ENCODE assay signal across 8 cellular contexts in the genomic region with DNA sequence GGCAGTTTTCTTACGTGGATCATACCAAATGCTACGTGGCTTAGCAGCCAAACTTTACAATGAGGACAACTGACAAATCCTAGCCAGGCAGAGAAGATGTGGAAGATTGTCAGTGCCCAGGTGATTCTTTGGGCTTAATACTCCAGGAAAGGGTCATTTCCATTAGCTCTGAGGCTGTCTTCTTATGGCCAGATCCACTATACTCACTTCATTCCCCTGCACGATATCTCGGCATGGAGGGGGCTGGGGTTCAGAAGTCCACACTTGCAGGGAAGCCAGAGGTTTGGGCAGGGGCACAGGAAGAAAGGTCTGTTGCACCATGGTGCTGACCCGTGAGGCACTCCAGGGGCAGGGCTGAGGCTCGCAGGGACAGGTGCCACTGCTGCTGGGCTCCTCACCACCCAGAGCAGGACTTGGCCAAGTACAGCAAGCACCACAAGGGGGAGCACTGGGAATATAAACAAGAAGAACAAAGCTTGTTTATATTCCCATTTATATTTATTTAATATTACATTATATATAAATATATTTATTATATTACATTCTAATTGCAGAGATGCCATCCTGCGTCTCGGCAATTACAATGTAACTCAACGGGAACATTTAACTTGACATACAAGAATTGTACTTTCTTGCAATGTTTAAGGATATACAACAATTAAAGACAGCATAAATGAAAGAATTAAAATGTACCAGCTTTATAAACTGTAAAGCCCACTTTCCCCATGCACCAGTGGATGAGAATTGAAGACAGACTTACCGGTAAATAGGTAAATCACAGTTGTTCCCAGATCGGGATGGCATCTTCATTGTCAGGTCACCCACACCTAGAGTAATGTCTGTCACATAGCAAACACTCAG. TPM values are rescaled to one million over a fixed set of nuclear protein-coding genes. Genes with fewer than 3 reads are reported as not detected.
DNase-seq lines count a peak whose midpoint lies in the region; ATAC-seq, FAIRE-seq and TF ChIP-seq lines count a peak whose summit lies in the region.

No MANE protein-coding gene starts in this region.

- no peak overlapping the region for H3K27ac ChIP-seq in RWPE1
- H3K27ac ChIP-seq in thoracic aorta, result no peak overlapping the region

- H3K27ac Mint-ChIP-seq in activated T-helper 1 cell treated with anti-CD3 and anti-CD28 coated beads, Interleukin-12 subunit alpha, Interleukin-12 subunit beta, Interleukin-2, Interleukin-4 antibody, amounts not matched to agents 30 ng/mL and 10 ng/mL and 1 ng/mL, durations not matched to agents 14 hours and 24 hours and 36 hours, result no peak overlapping the region

- DNase-seq in NCI-H1436 (lab: John Stamatoyannopoulos, UW) (peak; percentile 53), NCI-H1436 treated with DMSO at 0.1 percent for 48 hours (lab: John Stamatoyannopoulos, UW) (no peak), HTR-8/SVneo (ENCODE audit: insufficient read length, low spot score) (peak; percentile 37), RWPE1 (ENCODE audit: low spot score) (peak; percentile 51), fibroblast of villous mesenchyme (ENCODE audit: low read depth) (peak; percentile 83), omental fat pad (ENCODE audit: low spot score) (peak; percentile 70), thoracic aorta (ENCODE audit: low spot score) (no peak)
- peak; percentile 41 for DNase-seq in activated T-helper 1 cell treated with anti-CD3 and anti-CD28 coated beads, Interleukin-12 subunit alpha, Interleukin-12 subunit beta, Interleukin-2, Interleukin-4 antibody, amounts not matched to agents 30 ng/mL and 10 ng/mL and 1 ng/mL, durations not matched to agents 14 hours and 24 hours and 36 hours (ENCODE audit: low spot score)

- no peaks in the 10 kb centered on the region for H3K36me3 Mint-ChIP-seq in activated T-helper 1 cell treated with anti-CD3 and anti-CD28 coated beads, Interleukin-12 subunit alpha, Interleukin-12 subunit beta, Interleukin-2, Interleukin-4 antibody, amounts not matched to agents 30 ng/mL and 10 ng/mL and 1 ng/mL, durations not matched to agents 14 hours and 24 hours and 36 hours (ENCODE audit: low read depth)

- no peak overlapping the region for H3K4me3 ChIP-seq in fibroblast of villous mesenchyme (ENCODE audit: low read depth, low read length)
- no peak overlapping the region for H3K4me3 ChIP-seq in thoracic aorta

- H3K27me3 ChIP-seq in thoracic aorta (replicated peaks; ENCODE audit: insufficient read depth), result no peaks in the 10 kb centered on the region

- POLR2A ChIA-PET in RWPE1 (lab: Yijun Ruan, JAX; ENCODE audit: low non-redundant PET), result no interaction called here

- no peaks in the 10 kb centered on the region for H3K4me1 Mint-ChIP-seq in activated T-helper 1 cell treated with anti-CD3 and anti-CD28 coated beads, Interleukin-12 subunit alpha, Interleukin-12 subunit beta, Interleukin-2, Interleukin-4 antibody, amounts not matched to agents 30 ng/mL and 10 ng/mL and 1 ng/mL, durations not matched to agents 14 hours and 24 hours and 36 hours (ENCODE audit: low read depth)

- intact Hi-C loops in activated T-helper 1 cell treated with anti-CD3 and anti-CD28 coated beads, Interleukin-12 subunit alpha, Interleukin-12 subunit beta, Interleukin-2, Interleukin-4 antibody, amounts not matched to agents 30 ng/mL and 10 ng/mL and 1 ng/mL, durations not matched to agents 14 hours and 24 hours and 36 hours (cut with micrococcal nuclease), result loop anchor here (1.0 to 5.0 kb wide), 5 partner anchors 35 to 215 kb away; no protein-coding TSS in a partner anchor

- H3K9me3 ChIP-seq in thoracic aorta, result no peaks in the 10 kb centered on the region

- no peaks in the 10 kb centered on the region for H3K9me3 Mint-ChIP-seq in activated T-helper 1 cell treated with anti-CD3 and anti-CD28 coated beads, Interleukin-12 subunit alpha, Interleukin-12 subunit beta, Interleukin-2, Interleukin-4 antibody, amounts not matched to agents 30 ng/mL and 10 ng/mL and 1 ng/mL, durations not matched to agents 14 hours and 24 hours and 36 hours

- TF ChIP-seq CTCF in RWPE1 (conservative IDR thresholded peaks at IDR 0.05; ENCODE audit: low read depth) (peak; percentile 67; the same call in 1 of the 2 replicates), fibroblast of villous mesenchyme (IDR thresholded peaks at IDR 0.05; ENCODE audit: insufficient read depth, low read depth, low read length) (peak; percentile 75), omental fat pad (IDR thresholded peaks at IDR 0.05) (no peak), thoracic aorta (IDR thresholded peaks at IDR 0.05) (peak; percentile 54)

- H3K4me1 ChIP-seq in thoracic aorta (ENCODE audit: control insufficient read depth in 1 of 2, low read depth in 2 of 2), result no peaks in the 10 kb centered on the region

- H3K4me3 Mint-ChIP-seq in activated T-helper 1 cell treated with anti-CD3 and anti-CD28 coated beads, Interleukin-12 subunit alpha, Interleukin-12 subunit beta, Interleukin-2, Interleukin-4 antibody, amounts not matched to agents 30 ng/mL and 10 ng/mL and 1 ng/mL, durations not matched to agents 14 hours and 24 hours and 36 hours, result no peak overlapping the region

- H3K36me3 ChIP-seq in thoracic aorta, result no peaks in the 10 kb centered on the region

- H3K27me3 Mint-ChIP-seq in activated T-helper 1 cell treated with anti-CD3 and anti-CD28 coated beads, Interleukin-12 subunit alpha, Interleukin-12 subunit beta, Interleukin-2, Interleukin-4 antibody, amounts not matched to agents 30 ng/mL and 10 ng/mL and 1 ng/mL, durations not matched to agents 14 hours and 24 hours and 36 hours (ENCODE audit: insufficient read depth), result peaks cover 34% of the 10 kb centered on the region

- CTCF ChIA-PET in RWPE1 (lab: Yijun Ruan, JAX), result interaction anchor here (0.5 to 1.5 kb wide), 20 partner anchors 9 to 1498 kb away, joined by 3 to 22 read pairs (median 4); a partner anchor contains a TSS

- ATAC-seq in omental fat pad (ENCODE audit: low FRiP score) (no peak), thoracic aorta (ENCODE audit: insufficient number of reproducible peaks, low FRiP score, low read depth) (no peak)

- FAIRE-seq in HTR-8/SVneo (lab: Jason Lieb, UNC), result no peak

RNA-seq across cellular contexts. Expression of a gene that starts 27.2 kb away (rescaled TPM):
- not detected in 2 replicates for total RNA-seq in activated T-helper 1 cell treated with anti-CD3 and anti-CD28 coated beads, Interleukin-12 subunit alpha, Interleukin-12 subunit beta, Interleukin-2, Interleukin-4 antibody, amounts not matched to agents 30 ng/mL and 10 ng/mL and 1 ng/mL, durations not matched to agents 14 hours and 24 hours and 36 hours
- total RNA-seq in fibroblast of villous mesenchyme (not detected in 2 replicates), omental fat pad (1 to 10 TPM in 2 of 4 donors, under 1 TPM in 1, not detected in 1; 0.25 to 4.1 (median 3.4) TPM), thoracic aorta (under 1 TPM in 1 of 2 donors, not detected in 1; 0.99 TPM)

RNA-seq across cellular contexts. Expression of a gene that starts 33.5 kb away (rescaled TPM):
- total RNA-seq in activated T-helper 1 cell treated with anti-CD3 and anti-CD28 coated beads, Interleukin-12 subunit alpha, Interleukin-12 subunit beta, Interleukin-2, Interleukin-4 antibody, amounts not matched to agents 30 ng/mL and 10 ng/mL and 1 ng/mL, durations not matched to agents 14 hours and 24 hours and 36 hours, result 246 and 257 TPM in 2 replicates
- total RNA-seq in fibroblast of villous mesenchyme, result 11.9 and 15.1 TPM in 2 replicates
- 1 to 10 TPM in 1 of 4 donors, under 1 TPM in 2, not detected in 1; 0.50 to 6.4 (median 0.65) TPM for total RNA-seq in omental fat pad
- total RNA-seq in thoracic aorta, result 1 to 10 TPM; 1.2 to 8.2 TPM

RNA-seq across cellular contexts. Expression of a gene that starts 43.8 kb away (rescaled TPM):
- total RNA-seq in activated T-helper 1 cell treated with anti-CD3 and anti-CD28 coated beads, Interleukin-12 subunit alpha, Interleukin-12 subunit beta, Interleukin-2, Interleukin-4 antibody, amounts not matched to agents 30 ng/mL and 10 ng/mL and 1 ng/mL, durations not matched to agents 14 hours and 24 hours and 36 hours, result not detected in 2 replicates
- total RNA-seq in fibroblast of villous mesenchyme, result not detected in 2 replicates
- not detected for total RNA-seq in omental fat pad
- not detected for total RNA-seq in thoracic aorta

Comparison
In these comparisons a context has a peak if more than half of its experiments do, and no peak if none do; other contexts are left out.
1. DNase-seq: peak in NCI-H1436 (single experiment), HTR-8/SVneo (single experiment), RWPE1 (single experiment), activated T-helper 1 cell treated with anti-CD3 and anti-CD28 coated beads, Interleukin-12 subunit alpha, Interleukin-12 subunit beta, Interleukin-2, Interleukin-4 antibody, amounts not matched to agents 30 ng/mL and 10 ng/mL and 1 ng/mL, durations not matched to agents 14 hours and 24 hours and 36 hours (single experiment), fibroblast of villous mesenchyme (single experiment) and omental fat pad (single experiment); none in NCI-H1436 treated with DMSO at 0.1 percent for 48 hours (single experiment) and thoracic aorta (single experiment).
2. CTCF ChIP-seq: peak in RWPE1 (single experiment), fibroblast of villous mesenchyme (single experiment) and thoracic aorta (single experiment); none in omental fat pad (0 of 3).
3. RNA of a gene that starts 33.5 kb away (total RNA-seq): 246 to 257 TPM in activated T-helper 1 cell treated with anti-CD3 and anti-CD28 coated beads, Interleukin-12 subunit alpha, Interleukin-12 subunit beta, Interleukin-2, Interleukin-4 antibody, amounts not matched to agents 30 ng/mL and 10 ng/mL and 1 ng/mL, durations not matched to agents 14 hours and 24 hours and 36 hours; 11.9 to 15.1 TPM in fibroblast of villous mesenchyme, 1.2 to 8.2 TPM in thoracic aorta and 0.50 to 6.4 TPM in omental fat pad; every median in the first group is over 10 times any median in the second.